In genomic region chr16:54203851-54204505, GRCh38 we compare ENCODE assay signal across 24 cellular contexts.
"Had no signal": no experiment of that assay in that cellular context is flagged by ENCODE, and none has a peak within 500 bp of the region (broad histone marks: within the 10 kb centered on the region; RNA-seq: fewer than 3 reads in every experiment).

No MANE protein-coding gene starts in this region.

- FAIRE-seq: islet of Langerhans, kidney, pancreas had no signal

- H3K27me3 ChIP-seq: pancreas, tibial nerve, vagina had no signal

- H3K4me1 ChIP-seq: left lung, pancreas, prostate gland, tibial nerve, vagina had no signal

- H3K4me3 ChIP-seq: left lung, lung, pancreas, prostate gland, smooth muscle cell, tibial nerve, vagina had no signal

- H3K36me3 ChIP-seq: left lung, pancreas, prostate gland, tibial nerve, vagina had no signal

- H3K9me3 ChIP-seq: left lung, pancreas, prostate gland, tibial nerve, vagina had no signal

- H3K4me2 ChIP-seq: smooth muscle cell had no signal

- ATAC-seq: left colon; left lung; natural killer cell; right cardiac atrium; stimulated activated memory B cell treated with anti-CD40 and anti-IgM and Interleukin-4, amounts not matched to agents 10 μg/mL and 1 μg/mL and 100 μg/mL, for 72 hours; stimulated activated naive CD8-positive, alpha-beta T cell treated with anti-CD3 and anti-CD28 coated beads, Interleukin-15, amount 100 ng/mL, for 72 hours had no signal

- H3K27ac ChIP-seq: left lung, pancreas, prostate gland, tibial nerve, vagina had no signal

- DNase-seq: immature natural killer cell; kidney; left colon; left lung; mesendoderm; naive B cell; natural killer cell; nephron progenitor cell; pancreas; retina; right cardiac atrium; stimulated activated CD4-positive, alpha-beta T cell treated with anti-CD3 and anti-CD28 coated beads, Interleukin-1b, Interleukin-23, amount 100 ng/mL, for 48 hours; stimulated activated CD4-positive, alpha-beta T cell treated with anti-CD3 and anti-CD28 coated beads, Interleukin-2, amount 100 ng/mL, for 48 hours; stimulated activated CD4-positive, alpha-beta T cell treated with anti-CD3 and anti-CD28 coated beads, Interleukin-4, amount 100 ng/mL, for 4 hours; stimulated activated CD8-positive, alpha-beta memory T cell treated with anti-CD3 and anti-CD28 coated beads, Interleukin-4, amount 100 ng/mL, for 48 hours; stimulated activated naive CD4-positive, alpha-beta T cell treated with Interleukin-2 at 50 U/mL for 16 hours; stimulated activated naive CD8-positive, alpha-beta T cell treated with anti-CD3 and anti-CD28 coated beads, Interleukin-15, amount 100 ng/mL, for 72 hours had no signal
